Comparison of ENCODE assay signal across 9 cellular contexts in the genomic region with DNA sequence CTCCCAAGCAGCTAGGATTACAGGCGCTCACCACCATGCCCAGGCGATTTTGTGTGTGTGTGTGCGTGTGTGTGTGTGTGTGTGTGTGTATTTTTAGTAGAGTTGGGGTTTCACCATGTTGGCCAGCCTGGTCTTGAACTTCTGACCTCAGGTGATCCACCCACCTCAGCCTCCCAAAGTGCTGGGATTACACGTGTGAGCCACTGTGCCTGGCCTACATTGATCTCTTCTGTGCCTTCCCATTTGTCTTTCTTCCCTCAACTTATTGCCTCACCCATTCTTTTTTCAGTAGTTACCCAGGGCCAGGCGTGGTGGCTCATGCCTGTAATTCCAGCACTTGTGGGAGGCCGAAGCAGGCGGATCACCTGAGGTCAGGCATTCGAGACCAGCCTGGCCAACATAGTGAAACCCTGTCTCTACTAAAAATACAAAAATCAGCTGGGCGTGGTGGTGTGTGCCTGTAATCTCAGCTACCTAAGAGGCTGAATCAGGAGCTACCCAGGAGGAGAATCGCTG. TPM values are rescaled to one million over a fixed set of nuclear protein-coding genes. Genes with fewer than 3 reads are reported as not detected.
DNase-seq lines count a peak whose midpoint lies in the region; ATAC-seq and TF ChIP-seq lines count a peak whose summit lies in the region.
"Not testable (repeated sequence)": the region's sequence is repeated elsewhere in the genome, so short reads cannot be mapped to it uniquely, and the experiment has no call there.
"Had no signal": no experiment of that assay in that cellular context is flagged by ENCODE, and none has a peak within 500 bp of the region (broad histone marks: within the 10 kb centered on the region; RNA-seq: fewer than 3 reads in every experiment).

No MANE protein-coding gene starts in this region.

- H3K27ac ChIP-seq in 22Rv1 = peak overlapping the region; percentile 73
- H3K27ac ChIP-seq in GM23338 (ENCODE audit: low read depth); HEK293 (ENCODE audit: extremely low read depth, low read depth, low read length); trophoblast cell (ENCODE audit: low read depth, low read length): not testable (repeated sequence)
- peak overlapping the region; percentile 2 to 28 for H3K27ac ChIP-seq in liver (ENCODE audit: low read depth in 1 of 2, low read length in 2 of 2)
- H3K27ac ChIP-seq in transverse colon = peak overlapping the region in 3 of 4 donors; percentile 61 to 73 (median 72)

- CTCF ChIA-PET in HEK293 (lab: Yijun Ruan, JAX) = interaction anchor here (0.9 to 1.1 kb wide), 2 partner anchors 12 to 31 kb away, joined by 3 read pairs; no protein-coding TSS in a partner anchor
- CTCF ChIA-PET in WTC11 (lab: Charles Lee) = interaction anchor here (1.1 kb wide), 1 partner anchor 137 kb away, joined by 4 read pairs; no protein-coding TSS in a partner anchor

- not testable (repeated sequence) for H3F3A ChIP-seq in GM23338 (replicated peaks; ENCODE audit: low read depth)

- not testable (repeated sequence) for H3K4me3 ChIP-seq in GM23338; HEK293 (ENCODE audit: low read depth, low read length); liver (ENCODE audit: low read depth in 1 of 3, low read length in 3 of 3); trophoblast cell (ENCODE audit: low read depth, low read length); transverse colon

- not testable (repeated sequence) for H3K4me3 Mint-ChIP-seq in GM23338, WTC11

- POLR2A ChIA-PET in HEK293 (lab: Yijun Ruan, JAX); WTC11 (lab: Charles Lee): not testable (repeated sequence)

- H2BK5ac ChIP-seq in trophoblast cell (ENCODE audit: low read depth, low read length, poor library complexity) = not testable (repeated sequence)

- not testable (repeated sequence) for H2BK120ac ChIP-seq in trophoblast cell (ENCODE audit: insufficient read depth, low read length, poor library complexity)

- H3K27ac Mint-ChIP-seq in GM23338 = peak overlapping the region; percentile 43; the same call in 1 of the 2 replicates
- H3K27ac Mint-ChIP-seq in WTC11 = peak overlapping the region; percentile 42

- H2AFZ ChIP-seq in GM23338; trophoblast cell (ENCODE audit: insufficient read depth, low read length, poor library complexity): not testable (repeated sequence)

- TF ChIP-seq RAD21 in liver (IDR thresholded peaks at IDR 0.05) = not testable (repeated sequence)

- H3K4ac ChIP-seq in trophoblast cell (ENCODE audit: low read depth, low read length) = not testable (repeated sequence)

- peaks cover 27% of the 10 kb centered on the region for H3K36me3 Mint-ChIP-seq in GM23338 (ENCODE audit: low read depth)
- not testable (repeated sequence) for H3K36me3 Mint-ChIP-seq in WTC11

- H3K4me2 ChIP-seq in GM23338; trophoblast cell (ENCODE audit: low read length): not testable (repeated sequence)

- H4K20me1 ChIP-seq in GM23338 (replicated peaks; ENCODE audit: insufficient read depth) = peaks cover 49% of the 10 kb centered on the region

- H4K8ac ChIP-seq in trophoblast cell (ENCODE audit: low read depth, low read length) = not testable (repeated sequence)

- H3K9ac ChIP-seq in liver (ENCODE audit: low read depth in 1 of 2, low read length in 2 of 2); trophoblast cell (ENCODE audit: low read length): not testable (repeated sequence)

- H3K79me1 ChIP-seq in trophoblast cell (ENCODE audit: low read length) = not testable (repeated sequence)

- H4K91ac ChIP-seq in trophoblast cell (ENCODE audit: low read depth, low read length) = not testable (repeated sequence)

- H3K79me2 ChIP-seq in GM23338 (replicated peaks; ENCODE audit: insufficient read depth) = peaks cover 100% of the 10 kb centered on the region
- H3K79me2 ChIP-seq in trophoblast cell (ENCODE audit: control insufficient read depth, insufficient read depth, low read length, poor library complexity) = not testable (repeated sequence)

- H4K12ac ChIP-seq in trophoblast cell (ENCODE audit: low read depth, low read length) = not testable (repeated sequence)

- TF ChIP-seq CTCF in 22Rv1 (IDR thresholded peaks at IDR 0.05); GM23338 (conservative IDR thresholded peaks at IDR 0.05; ENCODE audit: low read depth in 2 of 2); HEK293 (tag by site-specific recombination; IDR thresholded peaks at IDR 0.05); WTC11 (IDR thresholded peaks at IDR 0.05); liver (IDR thresholded peaks at IDR 0.05; ENCODE audit: low read depth, low read length, missing input control); transverse colon (IDR thresholded peaks at IDR 0.05): not testable (repeated sequence)

- not testable (repeated sequence) for DNase-seq in GM23338 (ENCODE audit: low spot score); WTC11 (ENCODE audit: low spot score); transverse colon
- DNase-seq in islet precursor cell (peak; percentile 66), trophoblast cell (peak; percentile 54 to 63)

- H2BK12ac ChIP-seq in trophoblast cell (ENCODE audit: low read length) = not testable (repeated sequence)

- H3K4me1 Mint-ChIP-seq in GM23338 = peaks cover 65% of the 10 kb centered on the region
- peaks cover 72% of the 10 kb centered on the region for H3K4me1 Mint-ChIP-seq in WTC11

- H3K4me1 ChIP-seq in GM23338 (ENCODE audit: insufficient read depth) (peaks cover 79% of the 10 kb centered on the region), HEK293 (ENCODE audit: control insufficient read depth, insufficient read depth, low read length) (peaks cover 27% of the 10 kb centered on the region), liver (ENCODE audit: control insufficient read depth in 4 of 4, insufficient read depth in 4 of 4, low read length in 3 of 4) (peaks cover 1 to 45% (median 19%) of the 10 kb centered on the region in 4 donors), trophoblast cell (ENCODE audit: control insufficient read depth in 1 of 2, insufficient read depth in 2 of 2, low read length in 2 of 2) (peaks cover 2 to 20% of the 10 kb centered on the region in 2 experiments), transverse colon (peaks cover 0 to 26% (median 7%) of the 10 kb centered on the region in 4 donors)

- in situ Hi-C loops in transverse colon (cut with MboI; ENCODE audit: low pct_ligation_motif_present in 1 of 4, low pct_unique_long_range_greater_than_20kb in 1 of 4, low sequenced_read_pairs in 3 of 4) = not testable (repeated sequence)

- not testable (repeated sequence) for H2AK5ac ChIP-seq in trophoblast cell (ENCODE audit: low read length)

- 79% methylated on average over 10 of the region's 10 CpGs for WGBS in liver
- WGBS in trophoblast cell (ENCODE audit: extremely low coverage, insufficient coverage, insufficient read length) = no CpG with 5 or more reads among the region's 10 CpGs
- WGBS in transverse colon (ENCODE audit: low coverage in 1 of 2), 2 donors = 83 to 86% methylated on average over 3 to 10 of the region's 10 CpGs

- not testable (repeated sequence) for H3K18ac ChIP-seq in trophoblast cell (ENCODE audit: low read length)

- not testable (repeated sequence) for H3K14ac ChIP-seq in trophoblast cell (ENCODE audit: low read length)

- not testable (repeated sequence) for H3K9me3 Mint-ChIP-seq in GM23338, WTC11

- not testable (repeated sequence) for ATAC-seq in GM23338, WTC11

- TF ChIP-seq EP300 in transverse colon (IDR thresholded peaks at IDR 0.05; ENCODE audit: low read depth) = not testable (repeated sequence)

- H3K27me3 Mint-ChIP-seq in GM23338 (ENCODE audit: insufficient read depth, low read depth, poor library complexity); WTC11 (ENCODE audit: low read depth): not testable (repeated sequence)

- not testable (repeated sequence) for TF ChIP-seq POLR2A in transverse colon (IDR thresholded peaks at IDR 0.05)

- intact Hi-C loops in transverse colon (cut with DNase I; ENCODE audit: low total_unique reads) = not testable (repeated sequence)

- H3K27me3 ChIP-seq in GM23338 (ENCODE audit: insufficient read depth); liver (ENCODE audit: control insufficient read depth in 4 of 4, insufficient read depth in 4 of 4, low read length in 3 of 4); trophoblast cell (ENCODE audit: insufficient read depth, low read length); transverse colon: not testable (repeated sequence)

- H3K9me3 ChIP-seq in HEK293 (ENCODE audit: control insufficient read depth, insufficient read depth, low read depth, low read length); liver (ENCODE audit: control insufficient read depth in 4 of 4, low read length in 3 of 4); trophoblast cell (ENCODE audit: insufficient read depth, low read depth, low read length); transverse colon: not testable (repeated sequence)

- H3K9me2 ChIP-seq in GM23338 (ENCODE audit: insufficient read depth) = not testable (repeated sequence)

- not testable (repeated sequence) for H3K23ac ChIP-seq in trophoblast cell (ENCODE audit: low read length)

- H3K36me3 ChIP-seq in GM23338 (ENCODE audit: insufficient read depth); HEK293 (ENCODE audit: control insufficient read depth in 2 of 2, insufficient read depth in 1 of 2, low read length in 2 of 2); liver (ENCODE audit: control insufficient read depth in 4 of 4, insufficient read depth in 3 of 4, low read depth in 1 of 4, low read length in 3 of 4); trophoblast cell (ENCODE audit: control insufficient read depth in 1 of 2, insufficient read depth in 2 of 2, low read length in 2 of 2); transverse colon: not testable (repeated sequence)

TF ChIP-seq in WTC11, 78 proteins besides CTCF, POLR2A, EP300 and RAD21:
- TF ChIP-seq ZNF121 (CRISPR knock-in tag; IDR thresholded peaks at IDR 0.05) = peak; percentile 74

TF ChIP-seq in liver, 16 proteins besides CTCF, POLR2A, EP300 and RAD21:
- peak in 1 of 2 donors; percentile 64 for TF ChIP-seq RXRA (IDR thresholded peaks at IDR 0.05)
- TF ChIP-seq SP1 (IDR thresholded peaks at IDR 0.05) = peak; percentile 12
- peak in 1 of 2 donors; percentile 24 for TF ChIP-seq HNF4A (conservative IDR thresholded peaks at IDR 0.05)

RNA-seq across cellular contexts. Expression of gene CXADR, which starts 11.2 kb away (rescaled TPM):
- 207 and 227 TPM in 2 replicates for total RNA-seq in GM23338 (2014; rRNA removed; shearing (Covaris generic))
- polyA plus RNA-seq in GM23338 (2016; fragmentation: Nextera tagmentation; extraction: Ambion mirVana) (89.4 and 126 TPM in 2 replicates), liver (10 to 100 TPM in 1 of 2 donors, 1 to 10 TPM in 1; 8.5 to 26.3 TPM)
- total RNA-seq in WTC11 (2021) (119 to 125 TPM (median 119 TPM) in 3 replicates), liver (10 to 100 TPM; 26.8 to 46.4 TPM), transverse colon (100 to 1,000 TPM in 1 of 4 donors, 10 to 100 TPM in 2, 1 to 10 TPM in 1; 4.6 to 136 (median 87.7) TPM)
- polyA plus RNA-seq in trophoblast cell (2013) = 30.9 and 31.6 TPM in 2 replicates
- polyA plus RNA-seq: CD14-positive monocyte had no signal
